ENCODE assay signal across 2 cellular contexts in genomic region chr11:69939551-69940245, GRCh38.
TF ChIP-seq lines count a peak whose summit lies in the region.

No MANE protein-coding gene starts in this region.

TF ChIP-seq in IMR-90, 13 proteins besides CTCF, POLR2A, EP300 and RAD21:
- TF ChIP-seq CEBPB (IDR thresholded peaks at IDR 0.05; ENCODE audit: low read depth, low read length) (0 out of 2 replicates have a peak, but pooled peaks have one; percentile 17), NFE2L2 (IDR thresholded peaks at IDR 0.05; ENCODE audit: low read depth, low read length) (no peak), BHLHE40 (IDR thresholded peaks at IDR 0.05; ENCODE audit: low read depth, low read length) (peak; percentile 8; the same call in 1 of the 2 replicates), SMC3 (IDR thresholded peaks at IDR 0.05; ENCODE audit: low read depth, low read length) (no peak)

TF ChIP-seq in endothelial cell of umbilical vein, 7 proteins besides CTCF, POLR2A, EP300 and RAD21:
- TF ChIP-seq POLR2AphosphoS5 (IDR thresholded peaks at IDR 0.05; ENCODE audit: insufficient read depth, low read depth, low read length) (no peak), MAX (IDR thresholded peaks at IDR 0.05; ENCODE audit: insufficient read depth, insufficient read length) (no peak), EZH2 (IDR thresholded peaks at IDR 0.05; ENCODE audit: borderline replicate concordance, low read depth, low read length, severe bottlenecking) (no peak), FOS (IDR thresholded peaks at IDR 0.05; ENCODE audit: borderline replicate concordance, insufficient read depth, low read length) (no peak), JUN (IDR thresholded peaks at IDR 0.05; ENCODE audit: borderline replicate concordance, insufficient read depth, insufficient read length, low read depth) (no peak), MYC (IDR thresholded peaks at IDR 0.05; ENCODE audit: low read depth, low read length) (no peak), GATA2 (IDR thresholded peaks at IDR 0.05; ENCODE audit: insufficient read depth, insufficient read length, low read depth, low read length) (no peak)
